ENCODE assay signal across 8 cellular contexts in the genomic region with DNA sequence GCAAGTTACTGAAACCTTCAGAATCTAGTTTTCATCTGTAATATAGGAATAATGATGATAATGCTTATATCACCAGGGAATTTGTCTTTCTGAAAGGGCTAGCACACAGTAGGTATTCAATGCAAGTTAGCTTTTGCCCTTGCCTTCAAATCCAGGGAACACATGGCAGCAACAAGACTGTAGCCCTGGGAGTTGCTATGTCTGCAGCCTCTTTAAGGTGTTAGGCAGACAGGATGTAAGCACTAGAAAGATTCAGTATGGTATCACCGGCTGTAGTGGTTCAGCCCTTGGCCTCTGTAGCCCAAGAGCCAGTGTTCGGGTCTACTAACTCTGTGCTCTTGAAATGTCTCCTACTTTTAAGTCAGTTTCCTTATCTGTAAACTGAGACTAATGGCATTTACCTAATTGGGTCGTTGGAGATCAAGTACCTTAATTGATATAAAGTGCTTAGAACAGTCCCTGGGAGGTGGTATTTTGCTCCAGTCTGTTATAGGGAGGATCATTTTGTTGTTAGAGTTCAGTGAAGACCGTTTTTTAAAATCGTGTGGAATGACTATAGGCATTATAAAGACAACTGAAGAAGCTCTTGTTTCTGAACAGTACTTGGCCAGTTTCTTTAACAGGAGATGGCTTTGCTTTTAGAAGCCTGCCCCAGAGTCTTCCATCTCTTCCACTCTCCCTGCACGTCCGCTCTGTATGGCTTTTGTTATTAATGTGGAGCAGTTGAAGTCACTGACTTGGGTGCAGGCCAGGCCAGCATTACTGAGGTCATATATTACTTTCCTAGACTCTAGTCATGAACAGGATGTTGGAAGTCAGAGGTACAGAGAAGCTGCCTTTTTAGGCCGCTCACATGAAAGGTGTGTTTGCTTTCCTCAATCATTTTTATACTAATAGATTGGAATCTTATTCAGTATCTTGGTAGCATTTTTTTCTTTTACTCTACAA. TPM values are rescaled to one million over a fixed set of nuclear protein-coding genes. Genes with fewer than 3 reads are reported as not detected.
A peak's percentile ranks its signal among the peaks of the same experiment; 100 is the strongest.
DNase-seq lines count a peak whose midpoint lies in the region; ATAC-seq and TF ChIP-seq lines count a peak whose summit lies in the region.

No MANE protein-coding gene starts in this region.

- peak; percentile 49 for ATAC-seq in GM21423 (IDR thresholded peaks at IDR 0.05; ENCODE audit: unreplicated experiment)

- DNase-seq in AG10803 (ENCODE audit: low read depth): peak; percentile 80
- DNase-seq in M059J (ENCODE audit: low read depth): peak; percentile 86
- DNase-seq in dermis microvascular lymphatic vessel endothelial cell (ENCODE audit: low read depth in 2 of 2): peak; percentile 93 to 96
- peak; percentile 81 for DNase-seq in mucosa of gallbladder (ENCODE audit: low spot score)
- DNase-seq in T-helper 2 cell treated with Interferon-gamma antibody and Interleukin-4, amounts not matched to agents 5 μg/mL and 100 μg/mL, for 36 hours (ENCODE audit: low spot score): no peak
- no peak for DNase-seq in retina
- no peak for DNase-seq in activated CD4-positive, alpha-beta T cell treated with anti-CD3 and anti-CD28 coated beads, Interleukin-2, amount 50 U/mL, for 1 hour

- no peaks in the 10 kb centered on the region for H3K27me3 Mint-ChIP-seq in T-helper 2 cell treated with Interferon-gamma antibody and Interleukin-4, amounts not matched to agents 5 μg/mL and 100 μg/mL, for 36 hours (ENCODE audit: low read depth)

- H3K9me3 Mint-ChIP-seq in T-helper 2 cell treated with Interferon-gamma antibody and Interleukin-4, amounts not matched to agents 5 μg/mL and 100 μg/mL, for 36 hours: no peaks in the 10 kb centered on the region

- H3K27ac Mint-ChIP-seq in T-helper 2 cell treated with Interferon-gamma antibody and Interleukin-4, amounts not matched to agents 5 μg/mL and 100 μg/mL, for 36 hours: no peak overlapping the region

- no peak for TF ChIP-seq CTCF in AG10803 (conservative IDR thresholded peaks at IDR 0.05; ENCODE audit: low read length)

- H3K4me1 Mint-ChIP-seq in T-helper 2 cell treated with Interferon-gamma antibody and Interleukin-4, amounts not matched to agents 5 μg/mL and 100 μg/mL, for 36 hours (ENCODE audit: low read depth): no peaks in the 10 kb centered on the region

- H3K4me3 ChIP-seq in AG10803 (ENCODE audit: low read length): no peak overlapping the region

- no peak overlapping the region for H3K4me3 Mint-ChIP-seq in T-helper 2 cell treated with Interferon-gamma antibody and Interleukin-4, amounts not matched to agents 5 μg/mL and 100 μg/mL, for 36 hours

- no peaks in the 10 kb centered on the region for H3K36me3 Mint-ChIP-seq in T-helper 2 cell treated with Interferon-gamma antibody and Interleukin-4, amounts not matched to agents 5 μg/mL and 100 μg/mL, for 36 hours (ENCODE audit: low read depth)

RNA-seq across cellular contexts. Expression of gene GAB1, which starts 44.8 kb away (rescaled TPM):
- 5.2 and 6.9 TPM in 2 replicates for total RNA-seq in M059J (2014; rRNA removed; shearing (Covaris generic))
- total RNA-seq in dermis microvascular lymphatic vessel endothelial cell (10.1 and 16.8 TPM in 2 replicates), mucosa of gallbladder (47.9 TPM)

Comparison
In these comparisons a context has a peak if more than half of its experiments do, and no peak if none do; other contexts are left out.
1. DNase-seq: peak in AG10803 (single experiment), M059J (single experiment), dermis microvascular lymphatic vessel endothelial cell (2 of 2) and mucosa of gallbladder (single experiment); none in T-helper 2 cell treated with Interferon-gamma antibody and Interleukin-4, amounts not matched to agents 5 μg/mL and 100 μg/mL, for 36 hours (single experiment), retina (single experiment) and activated CD4-positive, alpha-beta T cell treated with anti-CD3 and anti-CD28 coated beads, Interleukin-2, amount 50 U/mL, for 1 hour (single experiment).